ENCODE assay signal across 24 cellular contexts in the genomic region with DNA sequence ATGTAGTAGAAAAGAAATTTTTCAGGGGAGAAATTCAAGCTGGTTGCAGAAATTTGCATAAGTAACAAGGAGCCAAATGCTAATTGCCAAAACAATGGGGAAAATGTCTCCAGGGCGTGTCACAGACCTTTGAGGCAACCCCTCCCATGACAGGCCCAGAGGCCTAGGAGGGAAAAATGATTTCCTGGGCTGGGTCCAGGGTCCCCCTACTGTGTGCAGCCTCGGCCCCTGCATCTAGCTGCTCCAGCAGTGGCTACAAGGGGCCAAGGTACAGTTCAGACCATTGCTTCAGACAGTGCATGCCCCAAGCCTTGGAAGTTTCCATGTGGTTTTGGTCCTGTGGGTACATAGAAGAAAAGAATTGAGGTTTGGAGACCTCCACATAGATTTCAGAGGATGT.
"Had no signal": no experiment of that assay in that cellular context is flagged by ENCODE, and none has a peak within 500 bp of the region (broad histone marks: within the 10 kb centered on the region; RNA-seq: fewer than 3 reads in every experiment).

No MANE protein-coding gene starts in this region.

- H3K4me3 ChIP-seq: stomach, suprapubic skin, testis, thoracic aorta, thyroid gland, tibial artery, tibial nerve, transverse colon, upper lobe of left lung, uterus, vagina had no signal

- H3K36me3 ChIP-seq: stomach, suprapubic skin, thoracic aorta, thyroid gland, tibial artery, tibial nerve, transverse colon, upper lobe of left lung, uterus, vagina had no signal

- H3K27ac ChIP-seq: stomach, suprapubic skin, testis, thoracic aorta, thyroid gland, tibial artery, tibial nerve, transverse colon, upper lobe of left lung, uterus, vagina had no signal

- H3K27me3 ChIP-seq: stomach, suprapubic skin, testis, thyroid gland, tibial nerve, transverse colon, upper lobe of left lung, uterus, vagina had no signal

- H3K4me1 ChIP-seq: stomach, suprapubic skin, testis, thyroid gland, tibial artery, tibial nerve, transverse colon, upper lobe of left lung, uterus, vagina had no signal

- DNase-seq: stimulated activated CD4-positive, alpha-beta T cell treated with anti-CD3 and anti-CD28 coated beads, Interleukin-2, amount 100 ng/mL, for 48 hours; stimulated activated CD4-positive, alpha-beta T cell treated with anti-CD3 and anti-CD28 coated beads, Interleukin-4, amount 100 ng/mL, for 1 hour; stimulated activated CD4-positive, alpha-beta T cell treated with anti-CD3 and anti-CD28 coated beads, Interleukin-4, amount 100 ng/mL, for 24 hours; stimulated activated CD4-positive, alpha-beta T cell treated with anti-CD3 and anti-CD28 coated beads, Interleukin-4, amount 100 ng/mL, for 4 hours; stimulated activated CD8-positive, alpha-beta memory T cell treated with anti-CD3 and anti-CD28 coated beads, Interleukin-4, amount 100 ng/mL, for 48 hours; stimulated activated naive B cell treated with anti-CD40 and anti-IgM and Interleukin-4, amounts not matched to agents 10 μg/mL and 1 μg/mL and 100 μg/mL, for 72 hours; stimulated activated naive CD4-positive, alpha-beta T cell; stimulated activated naive CD4-positive, alpha-beta T cell treated with Interleukin-2 at 50 U/mL for 16 hours; stimulated activated naive CD8-positive, alpha-beta T cell treated with anti-CD3 and anti-CD28 coated beads, Interleukin-15, amount 100 ng/mL, for 72 hours; stimulated activated naive CD8-positive, alpha-beta T cell treated with anti-CD3 and anti-CD28 coated beads, Interleukin-15, Interleukin-2, amounts not matched to agents 100 U/mL and 50 U/mL, for 24 hours; stomach; substantia nigra; testis; thyroid gland; tibial artery; transverse colon; trophoblast cell; upper lobe of left lung; uterus had no signal

- H3K9me3 ChIP-seq: suprapubic skin, testis, thoracic aorta, thyroid gland, tibial artery, tibial nerve, transverse colon, uterus, vagina had no signal

- ATAC-seq: stimulated activated memory B cell treated with anti-CD40 and anti-IgM and Interleukin-4, amounts not matched to agents 10 μg/mL and 1 μg/mL and 100 μg/mL, for 72 hours; stimulated activated naive B cell treated with anti-CD40 and anti-IgM and Interleukin-4, amounts not matched to agents 10 μg/mL and 1 μg/mL and 100 μg/mL, for 72 hours; stimulated activated naive CD8-positive, alpha-beta T cell treated with anti-CD3 and anti-CD28 coated beads, Interleukin-15, amount 100 ng/mL, for 72 hours; stimulated activated naive CD8-positive, alpha-beta T cell treated with anti-CD3 and anti-CD28 coated beads, Interleukin-15, Interleukin-2, amounts not matched to agents 100 U/mL and 50 U/mL, for 24 hours had no signal
